Comparison of ENCODE assay signal across 8 cellular contexts in the genomic region with DNA sequence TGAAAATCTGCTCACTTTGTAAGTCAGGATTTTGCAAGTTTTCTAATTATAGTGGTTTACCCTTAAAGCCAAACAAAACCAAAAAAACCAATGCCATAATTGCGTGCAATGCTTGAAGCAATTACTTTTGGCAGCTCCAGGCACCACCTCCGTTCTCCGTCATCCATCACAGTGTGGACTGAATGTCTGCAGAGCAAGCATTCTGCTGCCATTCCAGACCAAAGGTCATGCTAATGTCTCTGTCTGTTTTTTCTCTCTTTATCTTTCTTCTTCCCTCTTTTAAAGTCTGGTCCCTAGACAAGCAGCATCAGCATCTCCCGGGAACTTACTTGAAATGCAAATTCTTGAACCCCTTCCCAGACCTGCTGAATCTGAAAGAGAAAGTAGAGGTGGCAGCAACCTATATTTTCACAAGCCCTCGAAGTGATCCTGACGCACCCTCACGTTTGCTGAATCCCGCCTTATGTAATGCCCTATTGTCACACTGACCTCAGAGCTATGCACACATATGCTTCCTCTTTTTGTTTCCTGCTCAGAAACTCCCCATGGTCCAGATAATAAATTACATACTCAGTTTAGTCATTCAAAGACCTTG.
DNase-seq lines count a peak whose midpoint lies in the region; ATAC-seq and TF ChIP-seq lines count a peak whose summit lies in the region.

No MANE protein-coding gene starts in this region.

- H3K4me2 ChIP-seq in DND-41 (ENCODE audit: insufficient read depth, low read length): peak overlapping the region; percentile 52; the same call in 1 of the 2 replicates

- H4K20me1 ChIP-seq in DND-41 (ENCODE audit: insufficient read depth, low read length): no peaks in the 10 kb centered on the region

- 0 out of 2 replicates have a peak overlapping the region, but pooled peaks have one; percentile 0 for H2AFZ ChIP-seq in DND-41 (ENCODE audit: low read depth, low read length)

- 0 out of 4 replicates have a peak overlapping the region, but pooled peaks of 1 of the 2 experiments have one; percentile 18 for H3K4me3 ChIP-seq in DND-41 (ENCODE audit: low read depth in 1 of 2, low read length in 2 of 2)
- no peak overlapping the region for H3K4me3 ChIP-seq in fibroblast of the aortic adventitia (ENCODE audit: low read depth, low read length)

- H3K27ac ChIP-seq in DND-41 (ENCODE audit: low read length): peak overlapping the region; percentile 85

- H3K9me3 ChIP-seq in DND-41 (ENCODE audit: insufficient read depth, low read length, severe bottlenecking): no peaks in the 10 kb centered on the region

- no peak for ATAC-seq in DND-41 (ENCODE audit: insufficient read depth, low read depth)
- peak; percentile 38 for ATAC-seq in GM21526 (IDR thresholded peaks at IDR 0.05; ENCODE audit: low FRiP score, unreplicated experiment)

- in situ Hi-C loops in KBM-7 (cut with MboI; ENCODE audit: low pct_unique_long_range_greater_than_20kb, low sequenced_read_pairs): no loop called here

- H3K36me3 ChIP-seq in DND-41 (ENCODE audit: insufficient read depth, low read length): no peaks in the 10 kb centered on the region

- H3K9ac ChIP-seq in DND-41 (ENCODE audit: low read depth, low read length): peak overlapping the region; percentile 33; the same call in 1 of the 2 replicates

- DNase-seq in DND-41: no peak
- peak; percentile 79 for DNase-seq in KBM-7
- DNase-seq in fibroblast of the aortic adventitia (ENCODE audit: low read depth): peak; percentile 91
- DNase-seq in T-helper 2 cell: no peak
- DNase-seq in DMS53 (lab: John Stamatoyannopoulos, UW): no peak
- DNase-seq in DMS 273 treated with DMSO at 0.1 percent for 48 hours (lab: John Stamatoyannopoulos, UW): no peak
- DNase-seq in NCI-H2081 (lab: John Stamatoyannopoulos, UW): no peak

- H3K4me1 ChIP-seq in DND-41 (ENCODE audit: insufficient read depth, low read length): peaks cover 76% of the 10 kb centered on the region

- no peaks in the 10 kb centered on the region for H3K79me2 ChIP-seq in DND-41 (ENCODE audit: insufficient read depth, low read length)

- H3K27me3 ChIP-seq in DND-41 (ENCODE audit: insufficient read depth, low read length, poor library complexity): no peaks in the 10 kb centered on the region

- no peak for TF ChIP-seq CTCF in DND-41 (IDR thresholded peaks at IDR 0.05; ENCODE audit: borderline replicate concordance, extremely low read depth, low read length, poor library complexity, severe bottlenecking)
- TF ChIP-seq CTCF in fibroblast of the aortic adventitia (IDR thresholded peaks at IDR 0.05; ENCODE audit: insufficient read depth, low read length): no peak

Comparison
In these comparisons a context has a peak if more than half of its experiments do, and no peak if none do; other contexts are left out.
1. DNase-seq: peak in KBM-7 (single experiment) and fibroblast of the aortic adventitia (single experiment); none in DND-41 (single experiment), T-helper 2 cell (0 of 5), DMS53 (single experiment), DMS 273 treated with DMSO at 0.1 percent for 48 hours (single experiment) and NCI-H2081 (0 of 2).